In the genomic region with DNA sequence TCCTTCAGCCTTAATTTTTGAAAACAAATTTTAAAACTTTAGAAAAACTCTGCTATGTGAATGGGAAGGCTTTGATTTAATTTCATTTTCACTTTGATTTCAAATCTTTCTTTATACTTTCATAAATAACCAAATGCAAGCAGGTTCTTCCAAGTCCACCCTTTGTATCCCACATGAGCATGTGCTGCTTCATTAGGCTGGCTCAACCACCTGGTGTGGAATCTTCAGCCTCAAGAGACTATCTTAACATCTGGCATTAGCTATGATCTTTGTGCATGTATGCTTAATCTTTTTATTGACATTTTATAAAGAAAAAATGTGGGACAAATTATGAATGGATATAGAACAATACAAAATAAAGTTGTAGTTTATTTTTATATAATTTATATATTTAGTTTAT, we compare ENCODE assay signal across 27 cellular contexts.
DNase-seq lines count a peak whose midpoint lies in the region; ATAC-seq, FAIRE-seq and TF ChIP-seq lines count a peak whose summit lies in the region.
"Had no signal": no experiment of that assay in that cellular context is flagged by ENCODE, and none has a peak within 500 bp of the region (broad histone marks: within the 10 kb centered on the region; RNA-seq: fewer than 3 reads in every experiment).

No MANE protein-coding gene starts in this region.

- no peak overlapping the region for H3K9ac ChIP-seq in kidney (ENCODE audit: low read length in 2 of 2)
- H3K9ac ChIP-seq: GM23248 had no signal

- H3K4me3 ChIP-seq in BE2C (ENCODE audit: low read depth, low read length) (no peak overlapping the region), kidney (ENCODE audit: low read length in 2 of 2) (no peak overlapping the region), esophagus muscularis mucosa (no peak overlapping the region)
- H3K4me3 ChIP-seq: A549, GM23248, K562 had no signal

- ATAC-seq in HG02852 (IDR thresholded peaks at IDR 0.05; ENCODE audit: unreplicated experiment) = no peak
- ATAC-seq: A549; CD8-positive, alpha-beta T cell; K562; PC-3; T-cell had no signal

- TF ChIP-seq EP300 in esophagus muscularis mucosa (IDR thresholded peaks at IDR 0.05) = no peak

- TF ChIP-seq CTCF in BE2C (IDR thresholded peaks at IDR 0.05; ENCODE audit: low read depth, low read length) = no peak
- no peak for TF ChIP-seq CTCF in kidney (IDR thresholded peaks at IDR 0.05; ENCODE audit: borderline replicate concordance, extremely low read depth, insufficient read depth)
- TF ChIP-seq CTCF in esophagus muscularis mucosa (IDR thresholded peaks at IDR 0.05) = no peak

- no peaks in the 10 kb centered on the region for H3K27me3 ChIP-seq in BE2C
- no peaks in the 10 kb centered on the region for H3K27me3 ChIP-seq in esophagus muscularis mucosa

- intact Hi-C loops in kidney (cut with DNase I) (no loop called here), esophagus muscularis mucosa (cut with DNase I) (no loop called here), cardiac septum (cut with DNase I) (no loop called here)

- H3K36me3 ChIP-seq in BE2C = no peaks in the 10 kb centered on the region
- H3K36me3 ChIP-seq in kidney (ENCODE audit: control insufficient read depth in 1 of 2, insufficient read depth in 2 of 2, low read length in 2 of 2) = no peaks in the 10 kb centered on the region
- no peaks in the 10 kb centered on the region for H3K36me3 ChIP-seq in esophagus muscularis mucosa

- no peaks in the 10 kb centered on the region; the same call in 1 of the 2 replicates for H3K9me3 ChIP-seq in BE2C
- no peaks in the 10 kb centered on the region for H3K9me3 ChIP-seq in kidney (ENCODE audit: control insufficient read depth in 1 of 2, low read length in 2 of 2)
- no peaks in the 10 kb centered on the region for H3K9me3 ChIP-seq in esophagus muscularis mucosa
- H3K9me3 ChIP-seq: A549, Caco-2 had no signal

- DNase-seq in BE2C = peak; percentile 58
- DNase-seq in NCI-H82 (lab: John Stamatoyannopoulos, UW) = peak; percentile 68
- DNase-seq in kidney = no peak
- no peak for DNase-seq in esophagus muscularis mucosa (ENCODE audit: extremely low spot score)
- no peak for DNase-seq in cardiac septum (ENCODE audit: low spot score)
- DNase-seq: Caco-2; CD8-positive, alpha-beta T cell; DMS153; DND-41; GM23248; H7; Kasumi-1; NCI-H1092 treated with DMSO at 0.1 percent for 48 hours; NCI-H1436 treated with DMSO at 0.1 percent for 48 hours; NCI-H187 treated with DMSO at 0.1 percent for 48 hours; NCI-H2227 treated with DMSO at 0.1 percent for 48 hours; NCI-H748 treated with DMSO at 0.1 percent for 48 hours; NK-92 treated with Interleukin-12 subunit alpha and Interleukin-12 subunit beta, amount 100 ng/mL, for 24 hours; PC-3; T-cell had no signal

- FAIRE-seq in G401.6 (lab: Jason Lieb, UNC) (peak; percentile 47), kidney (lab: Jason Lieb, UNC) (peak; percentile 77)
- FAIRE-seq: A549, GM18507, HTR-8/SVneo had no signal

- TF ChIP-seq POLR2A in esophagus muscularis mucosa (IDR thresholded peaks at IDR 0.05; ENCODE audit: low read depth) = no peak

- H3K4me1 ChIP-seq in BE2C (peaks cover 40% of the 10 kb centered on the region), kidney (ENCODE audit: control insufficient read depth in 1 of 2, insufficient read depth in 1 of 2, low read depth in 1 of 2, low read length in 2 of 2) (no peaks in the 10 kb centered on the region), esophagus muscularis mucosa (no peaks in the 10 kb centered on the region)
- H3K4me1 ChIP-seq: Caco-2 had no signal

- H3K27ac ChIP-seq in kidney (ENCODE audit: low read depth in 2 of 2, low read length in 2 of 2) = no peak overlapping the region
- H3K27ac ChIP-seq in esophagus muscularis mucosa (replicated peaks in 1 of 4) = no peak overlapping the region
- H3K27ac ChIP-seq: A549, C4-2B, GM23248 had no signal

Comparison
In these comparisons a context has a peak if more than half of its experiments do, and no peak if none do; other contexts are left out.
1. DNase-seq: peak in BE2C (single experiment) and NCI-H82 (single experiment); none in kidney (single experiment), esophagus muscularis mucosa (single experiment) and cardiac septum (single experiment).